In the genomic region with DNA sequence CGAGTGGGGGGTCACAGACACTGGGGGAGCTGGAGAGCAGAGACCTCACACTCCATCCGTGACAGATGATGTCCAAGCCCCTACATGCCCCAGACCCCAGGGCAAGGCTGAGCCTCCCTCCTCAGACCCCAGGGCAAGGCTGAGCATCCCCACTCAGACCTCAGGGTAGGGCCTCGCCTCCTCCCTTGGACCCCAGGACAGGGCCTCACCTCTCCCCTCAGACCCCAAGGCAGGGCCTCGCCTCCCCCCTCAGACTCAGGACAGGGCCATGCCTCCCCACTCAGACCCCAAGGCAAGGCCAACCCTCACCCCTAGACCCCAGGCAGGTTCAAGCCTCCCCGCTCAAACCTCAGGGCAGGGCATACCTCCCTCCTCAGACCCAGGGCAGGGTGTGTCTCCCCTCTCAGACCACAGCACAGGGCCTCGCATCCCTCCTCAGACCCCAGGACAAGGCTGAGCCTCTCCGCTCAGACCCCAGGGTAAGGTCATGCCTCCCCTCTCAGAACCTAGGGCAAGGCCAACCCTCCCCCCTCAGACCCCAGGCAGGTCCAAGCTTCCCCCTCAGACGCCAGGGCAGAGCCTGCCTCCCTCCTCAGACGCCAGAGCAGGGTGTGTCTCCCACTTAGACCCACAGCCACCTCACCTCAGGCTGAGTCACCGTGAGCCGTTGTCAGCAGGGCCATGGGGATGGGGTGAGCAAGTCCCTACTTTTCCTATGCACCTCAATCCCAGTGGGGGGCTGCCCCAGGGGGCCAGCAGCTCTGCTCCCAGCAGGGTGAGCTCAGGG, we compare ENCODE assay signal across 9 cellular contexts. TPM values are rescaled to one million over a fixed set of nuclear protein-coding genes. Genes with fewer than 3 reads are reported as not detected.
DNase-seq lines count a peak whose midpoint lies in the region; ATAC-seq and TF ChIP-seq lines count a peak whose summit lies in the region.
"Had no signal": no experiment of that assay in that cellular context is flagged by ENCODE, and none has a peak within 500 bp of the region (broad histone marks: within the 10 kb centered on the region; RNA-seq: fewer than 3 reads in every experiment).

No MANE protein-coding gene starts in this region.

- H3F3A ChIP-seq in smooth muscle cell (ENCODE audit: low read depth), result no peaks in the 10 kb centered on the region

- H3K4me3 ChIP-seq in HCT116 (replicated peaks in 1 of 2; ENCODE audit: low read depth in 1 of 2, low read length in 2 of 2) (peak overlapping the region; percentile 28 to 45), choroid plexus epithelial cell (ENCODE audit: low read depth, low read length) (no peak overlapping the region), smooth muscle cell (no peak overlapping the region)
- H3K4me3 ChIP-seq: SK-N-MC had no signal

- no peak for TF ChIP-seq POLR2A in HCT116 (IDR thresholded peaks at IDR 0.05; ENCODE audit: borderline replicate concordance, extremely low read depth, insufficient read depth, insufficient read length)

- peak overlapping the region; percentile 87 for H3K27ac Mint-ChIP-seq in activated B cell treated with CpG ODN at 0.5 μM for 24 hours
- H3K27ac Mint-ChIP-seq in progenitor cell of endocrine pancreas, result no peak overlapping the region

- BruUV-seq in HCT116 (replicated peaks; lab: Mats Ljungman, UMichigan), result TSS peak; percentile 54

- ATAC-seq in HCT116, result peak; percentile 93
- ATAC-seq in activated B cell treated with CpG ODN at 0.5 μM for 24 hours (ENCODE audit: low read depth), result no peak
- no peak for ATAC-seq in GM19035 (IDR thresholded peaks at IDR 0.05; ENCODE audit: unreplicated experiment)
- ATAC-seq in GM21390 (IDR thresholded peaks at IDR 0.05; ENCODE audit: unreplicated experiment), result no peak

- TF ChIP-seq CTCF in HCT116 (IDR thresholded peaks at IDR 0.05 in 2 of 3, conservative IDR thresholded peaks at IDR 0.05 in 1 of 3; ENCODE audit: borderline replicate concordance in 1 of 3, insufficient read depth in 1 of 3, low read depth in 2 of 3, low read length in 2 of 3) (no peak), activated B cell treated with CpG ODN at 0.5 μM for 24 hours (IDR thresholded peaks at IDR 0.05) (no peak), choroid plexus epithelial cell (conservative IDR thresholded peaks at IDR 0.05; ENCODE audit: low read depth, low read length) (no peak), smooth muscle cell (IDR thresholded peaks at IDR 0.05; ENCODE audit: borderline replicate concordance, insufficient read depth, poor library complexity, severe bottlenecking) (no peak), GM10266 (IDR thresholded peaks at IDR 0.05; ENCODE audit: control insufficient read depth, insufficient read depth, low read depth, missing control alignments) (no peak), progenitor cell of endocrine pancreas (IDR thresholded peaks at IDR 0.05; ENCODE audit: unreplicated experiment) (no peak)

- H3K9me2 ChIP-seq in HCT116 (ENCODE audit: insufficient read depth), result no peaks in the 10 kb centered on the region

- WGBS in smooth muscle cell (ENCODE audit: low lambda C conversion rate), result 76% methylated on average over 10 of the region's 11 CpGs

- H2AFZ ChIP-seq in HCT116 (ENCODE audit: low read depth, low read length, poor library complexity, severe bottlenecking) (no peak overlapping the region), smooth muscle cell (ENCODE audit: low read depth) (no peak overlapping the region)

- H4K20me1 ChIP-seq in HCT116 (ENCODE audit: insufficient read depth) (no peaks in the 10 kb centered on the region), smooth muscle cell (ENCODE audit: low read depth) (no peaks in the 10 kb centered on the region)

- H3K36me3 ChIP-seq in HCT116 (ENCODE audit: control insufficient read depth in 1 of 2, insufficient read depth in 2 of 2, low read length in 2 of 2) (no peaks in the 10 kb centered on the region), smooth muscle cell (ENCODE audit: low read depth) (no peaks in the 10 kb centered on the region)

- intact Hi-C loops in HCT116 (cut with micrococcal nuclease) (no loop called here), activated B cell treated with CpG ODN at 0.5 μM for 24 hours (cut with micrococcal nuclease) (loop anchor here (5.0 kb wide), 2 partner anchors 115 to 200 kb away; partner anchors contain the start of genes TLE5 and TLE6)

- H3K9me3 Mint-ChIP-seq in activated B cell treated with CpG ODN at 0.5 μM for 24 hours (no peaks in the 10 kb centered on the region), progenitor cell of endocrine pancreas (ENCODE audit: low read depth) (no peaks in the 10 kb centered on the region)

- POLR2A ChIA-PET in HCT116 (lab: Charles Lee), result interaction anchor here (0.8 kb wide), 1 partner anchor 226 kb away, joined by 3 read pairs; no protein-coding TSS in a partner anchor
- POLR2A ChIA-PET in activated B cell treated with CpG ODN at 0.5 μM for 24 hours (lab: Charles Lee), result no interaction called here

- H3K27me3 ChIP-seq in HCT116 (ENCODE audit: insufficient read depth, low read length) (no peaks in the 10 kb centered on the region), smooth muscle cell (ENCODE audit: low read depth) (no peaks in the 10 kb centered on the region)

- H3K4me1 ChIP-seq in HCT116 (ENCODE audit: control insufficient read depth in 1 of 2, insufficient read depth in 2 of 2, low read length in 2 of 2), result peaks cover 23 to 29% of the 10 kb centered on the region in 2 experiments
- no peaks in the 10 kb centered on the region for H3K4me1 ChIP-seq in smooth muscle cell (ENCODE audit: low read depth)

- CTCF ChIA-PET in HCT116 (lab: Charles Lee), result no interaction called here
- CTCF ChIA-PET in activated B cell treated with CpG ODN at 0.5 μM for 24 hours (lab: Charles Lee), result no interaction called here

- H3K36me3 Mint-ChIP-seq in activated B cell treated with CpG ODN at 0.5 μM for 24 hours (ENCODE audit: low read depth) (peaks cover 16% of the 10 kb centered on the region), progenitor cell of endocrine pancreas (ENCODE audit: insufficient read depth) (no peaks in the 10 kb centered on the region)

- H3K79me2 ChIP-seq in HCT116 (ENCODE audit: insufficient read depth, low read length) (no peaks in the 10 kb centered on the region), smooth muscle cell (ENCODE audit: low read depth) (no peaks in the 10 kb centered on the region)

- H3K27me3 Mint-ChIP-seq in activated B cell treated with CpG ODN at 0.5 μM for 24 hours, result no peaks in the 10 kb centered on the region
- no peaks in the 10 kb centered on the region for H3K27me3 Mint-ChIP-seq in progenitor cell of endocrine pancreas

- TF ChIP-seq RAD21 in HCT116 (IDR thresholded peaks at IDR 0.05; ENCODE audit: low read depth), result no peak

- H3K27ac ChIP-seq in HCT116 (ENCODE audit: low read depth, low read length) (peak overlapping the region; percentile 82), smooth muscle cell (ENCODE audit: low read depth) (peak overlapping the region; percentile 80)
- H3K27ac ChIP-seq: SK-N-MC had no signal

- RAD21 ChIA-PET in HCT116 (lab: Charles Lee; ENCODE audit: low non-redundant PET in 1 of 2, low total read pairs in 2 of 2, uncharacterized antibody in 2 of 2, unreplicated experiment in 2 of 2), result interaction anchor here in 1 of 2 experiments (0.6 kb wide), 1 partner anchor 200 kb away, joined by 5 read pairs; the partner anchor contains the start of gene TLE6

- H3K9ac ChIP-seq in HCT116 (ENCODE audit: low read length) (peak overlapping the region; percentile 64), smooth muscle cell (ENCODE audit: low read depth) (peak overlapping the region; percentile 57)

- H3K9me3 ChIP-seq in HCT116 (ENCODE audit: control insufficient read depth in 1 of 2, insufficient read depth in 1 of 2, low read depth in 1 of 2, low read length in 2 of 2) (no peaks in the 10 kb centered on the region), smooth muscle cell (replicated peaks; ENCODE audit: low read depth) (no peaks in the 10 kb centered on the region)

- DNase-seq in HCT116 (ENCODE audit: low read depth, low spot score) (peak; percentile 75), activated B cell treated with CpG ODN at 0.5 μM for 24 hours (no peak), choroid plexus epithelial cell (ENCODE audit: low read depth) (peak; percentile 23), smooth muscle cell (lab: John Stamatoyannopoulos, UW; ENCODE audit: unreplicated experiment) (no peak), GM10266 (ENCODE audit: extremely low spot score) (no peak), progenitor cell of endocrine pancreas (ENCODE audit: low spot score, unreplicated experiment) (no peak)

- H3K4me1 Mint-ChIP-seq in activated B cell treated with CpG ODN at 0.5 μM for 24 hours (peaks cover 55% of the 10 kb centered on the region), progenitor cell of endocrine pancreas (ENCODE audit: low read depth) (peaks cover 1% of the 10 kb centered on the region)

- H3K4me2 ChIP-seq in HCT116 (ENCODE audit: low read length) (peak overlapping the region; percentile 80), smooth muscle cell (no peak overlapping the region)

- H3K4me3 Mint-ChIP-seq in activated B cell treated with CpG ODN at 0.5 μM for 24 hours, result peak overlapping the region; percentile 35
- H3K4me3 Mint-ChIP-seq in progenitor cell of endocrine pancreas (ENCODE audit: low read depth), result no peak overlapping the region

TF ChIP-seq in HCT116, 20 proteins besides CTCF, POLR2A, EP300 and RAD21 (continues in another document):
- 0 out of 2 replicates have a peak, but pooled peaks have one; percentile 10 for TF ChIP-seq ZFX (IDR thresholded peaks at IDR 0.05)
- no peak for TF ChIP-seq EZH2phosphoT487 (IDR thresholded peaks at IDR 0.05; ENCODE audit: borderline replicate concordance)
- peak; percentile 62 for TF ChIP-seq POLR2AphosphoS5 (IDR thresholded peaks at IDR 0.05; ENCODE audit: low read depth, low read length)

RNA-seq across cellular contexts. Expression of gene S1PR4, which starts 1.7 kb away (rescaled TPM):
- 0.71 TPM for total RNA-seq in HCT116 (2021; ENCODE audit: unreplicated experiment)
- polyA plus RNA-seq in HCT116 (2012), result 0.22 and 0.31 TPM in 2 replicates
- 27.3 and 29.7 TPM in 2 replicates for total RNA-seq in activated B cell treated with CpG ODN at 0.5 μM for 24 hours
- total RNA-seq in smooth muscle cell, result not detected in 2 replicates
- polyA plus RNA-seq in smooth muscle cell, result not detected in 2 replicates
- total RNA-seq in progenitor cell of endocrine pancreas, result not detected in 2 replicates

RNA-seq across cellular contexts. Expression of gene NCLN, which starts 8.8 kb away (rescaled TPM):
- total RNA-seq in HCT116 (2021; ENCODE audit: unreplicated experiment) (119 TPM), activated B cell treated with CpG ODN at 0.5 μM for 24 hours (61.1 and 64.8 TPM in 2 replicates), smooth muscle cell (24.2 and 44.5 TPM in 2 replicates), progenitor cell of endocrine pancreas (54.6 and 57.7 TPM in 2 replicates)
- polyA plus RNA-seq in HCT116 (2012), result 91.3 and 94.7 TPM in 2 replicates
- 95.9 and 97.4 TPM in 2 replicates for polyA plus RNA-seq in smooth muscle cell

RNA-seq across cellular contexts. Expression of gene GNA15, which starts 41.1 kb away (rescaled TPM):
- total RNA-seq in HCT116 (2021; ENCODE audit: unreplicated experiment) (1.5 TPM), activated B cell treated with CpG ODN at 0.5 μM for 24 hours (0.80 and 1.3 TPM in 2 replicates), smooth muscle cell (1.5 and 1.8 TPM in 2 replicates), progenitor cell of endocrine pancreas (not detected in 2 replicates)
- polyA plus RNA-seq in HCT116 (2012), result 0.86 and 1.2 TPM in 2 replicates
- 0.43 and 1.2 TPM in 2 replicates for polyA plus RNA-seq in smooth muscle cell

RNA-seq across cellular contexts. Expression of gene CELF5, which starts 47.6 kb away (rescaled TPM):
- 2.5 TPM for total RNA-seq in HCT116 (2021; ENCODE audit: unreplicated experiment)
- polyA plus RNA-seq in HCT116 (2012), result 1.0 and 1.6 TPM in 2 replicates
- total RNA-seq in activated B cell treated with CpG ODN at 0.5 μM for 24 hours, result not detected in 2 replicates
- not detected in 2 replicates for total RNA-seq in smooth muscle cell
- polyA plus RNA-seq in smooth muscle cell, result 0.18 TPM in 1 of 2 replicates, not detected in the other
- total RNA-seq in progenitor cell of endocrine pancreas, result 1.6 and 1.7 TPM in 2 replicates

Comparison
In these comparisons a context has a peak if more than half of its experiments do, and no peak if none do; other contexts are left out.
1. DNase-seq: peak in HCT116 (single experiment) and choroid plexus epithelial cell (single experiment); none in activated B cell treated with CpG ODN at 0.5 μM for 24 hours (single experiment), smooth muscle cell (single experiment), GM10266 (single experiment) and progenitor cell of endocrine pancreas (single experiment).
2. H3K4me3 ChIP-seq: peak in HCT116 (2 of 2); none in choroid plexus epithelial cell (single experiment) and smooth muscle cell (single experiment).
3. RNA of gene S1PR4, which starts 1.7 kb away (total RNA-seq): 27.3 to 29.7 TPM in activated B cell treated with CpG ODN at 0.5 μM for 24 hours; 0.71 TPM in HCT116 (single experiment), not detected in progenitor cell of endocrine pancreas and not detected in smooth muscle cell; every median in the first group is over 10 times any median in the second.